38 cellular contexts compared by ENCODE assay signal in genomic region chr1:159406821-159407220, GRCh38. TPM values are rescaled to one million over a fixed set of nuclear protein-coding genes. Genes with fewer than 3 reads are reported as not detected.
"Had no signal": no experiment of that assay in that cellular context is flagged by ENCODE, and none has a peak within 500 bp of the region (broad histone marks: within the 10 kb centered on the region; RNA-seq: fewer than 3 reads in every experiment).

No MANE protein-coding gene starts in this region.

- DNase-seq: Karpas-422, Kasumi-1, KG1, MG63, MM.1S, MV-4-11, NCI-H1048, NCI-H1092, NCI-H1092 treated with DMSO at 0.1 percent for 48 hours, NCI-H1105, NCI-H1105 treated with DMSO at 0.1 percent for 48 hours, NCI-H1417, NCI-H1417 treated with DMSO at 0.1 percent for 48 hours, NCI-H1436, NCI-H1436 treated with DMSO at 0.1 percent for 48 hours, NCI-H146, NCI-H1694, NCI-H1694 treated with DMSO at 0.1 percent for 48 hours, NCI-H187, NCI-H187 treated with DMSO at 0.1 percent for 48 hours, NCI-H1930, NCI-H2029, NCI-H2029 treated with DMSO at 0.1 percent for 48 hours, NCI-H2081, NCI-H2081 treated with DMSO at 0.1 percent for 48 hours, NCI-H2107, NCI-H2171, NCI-H2171 treated with DMSO at 0.1 percent for 48 hours, NCI-H2227 treated with DMSO at 0.1 percent for 48 hours, NCI-H226, NCI-H345, NCI-H446, NCI-H446 treated with DMSO at 0.1 percent for 48 hours, NCI-H510A had no signal

RNA-seq across cellular contexts. Expression of gene OR10J4, which starts 25.2 kb away (rescaled TPM):
- total RNA-seq: LHCN-M2, M059J, MCF 10A, NCI-H460 had no signal

RNA-seq across cellular contexts. Expression of gene OR10J1, which starts 32.7 kb away (rescaled TPM):
- total RNA-seq: LHCN-M2, M059J, MCF 10A had no signal
